8 cellular contexts compared by ENCODE assay signal in genomic region chr20:46308258-46309157, GRCh38. TPM values are rescaled to one million over a fixed set of nuclear protein-coding genes. Genes with fewer than 3 reads are reported as not detected.
DNase-seq lines count a peak whose midpoint lies in the region; ATAC-seq and TF ChIP-seq lines count a peak whose summit lies in the region.

TSS of gene CDH22 (minus strand) at chr20:46308498. CDS start at chr20:46251294, 57,204 bp downstream.

- POLR2A ChIA-PET in WTC11 (lab: Charles Lee), result no interaction called here

- ATAC-seq in WTC11 (peak; percentile 33), left lung (peak; percentile 57), HG03139 (IDR thresholded peaks at IDR 0.05; ENCODE audit: unreplicated experiment) (no peak), GM19324 (IDR thresholded peaks at IDR 0.05; ENCODE audit: low FRiP score, unreplicated experiment) (no peak)

- peaks cover 73 to 100% of the 10 kb centered on the region in 2 donors for H3K27me3 ChIP-seq in left lung

- H3K4me3 ChIP-seq in coronary artery (peak within 1 kb of the TSS; percentile 64), left lung (peak within 1 kb of the TSS in 1 of 2 donors; percentile 34)

- no peak within 1 kb of the TSS for H3K27ac ChIP-seq in coronary artery
- no peak within 1 kb of the TSS for H3K27ac ChIP-seq in left lung

- CTCF ChIA-PET in WTC11 (lab: Charles Lee), result interaction anchor here (0.7 to 3.6 kb wide), 6 partner anchors 11 to 190 kb away, joined by 3 to 34 read pairs (median 11); partner anchors contain the start of gene CD40

- H3K9me3 Mint-ChIP-seq in WTC11, result no peaks in the 10 kb centered on the region

- DNase-seq in NCI-H146 (lab: John Stamatoyannopoulos, UW) (peak; percentile 67), WTC11 (ENCODE audit: low spot score) (peak; percentile 66), coronary artery (ENCODE audit: low spot score) (no peak), left lung (peak in 1 of 2 donors; percentile 55)
- DNase-seq in stimulated activated CD8-positive, alpha-beta memory T cell treated with anti-CD3 and anti-CD28 coated beads, Interleukin-4, amount 100 ng/mL, for 48 hours, result peak; percentile 46

- H3K27me3 Mint-ChIP-seq in WTC11 (ENCODE audit: low read depth), result peaks cover 83% of the 10 kb centered on the region

- no peak within 1 kb of the TSS for H3K27ac Mint-ChIP-seq in WTC11

- no peaks in the 10 kb centered on the region for H3K9me3 ChIP-seq in left lung

- no peaks in the 10 kb centered on the region for H3K36me3 Mint-ChIP-seq in WTC11

- intact Hi-C loops in left lung (cut with DNase I), result no loop called here

- H3K4me1 ChIP-seq in left lung, result peaks cover 6 to 23% of the 10 kb centered on the region in 2 donors

- TF ChIP-seq CTCF in GM12873 (IDR thresholded peaks at IDR 0.05; ENCODE audit: insufficient read depth, low read depth, low read length, missing control alignments) (peak; percentile 41), WTC11 (IDR thresholded peaks at IDR 0.05) (peak; percentile 34; the same call in 1 of the 2 replicates), coronary artery (IDR thresholded peaks at IDR 0.05) (no peak), left lung (IDR thresholded peaks at IDR 0.05) (peak in 1 of 2 donors; percentile 50)

- H3K4me3 Mint-ChIP-seq in WTC11, result peak within 1 kb of the TSS; percentile 74

- H3K36me3 ChIP-seq in left lung, result no peaks in the 10 kb centered on the region

- H3K4me1 Mint-ChIP-seq in WTC11, result peaks cover 11% of the 10 kb centered on the region

TF ChIP-seq in WTC11, 78 proteins besides CTCF, POLR2A, EP300 and RAD21:
- TF ChIP-seq, protein P1, sequence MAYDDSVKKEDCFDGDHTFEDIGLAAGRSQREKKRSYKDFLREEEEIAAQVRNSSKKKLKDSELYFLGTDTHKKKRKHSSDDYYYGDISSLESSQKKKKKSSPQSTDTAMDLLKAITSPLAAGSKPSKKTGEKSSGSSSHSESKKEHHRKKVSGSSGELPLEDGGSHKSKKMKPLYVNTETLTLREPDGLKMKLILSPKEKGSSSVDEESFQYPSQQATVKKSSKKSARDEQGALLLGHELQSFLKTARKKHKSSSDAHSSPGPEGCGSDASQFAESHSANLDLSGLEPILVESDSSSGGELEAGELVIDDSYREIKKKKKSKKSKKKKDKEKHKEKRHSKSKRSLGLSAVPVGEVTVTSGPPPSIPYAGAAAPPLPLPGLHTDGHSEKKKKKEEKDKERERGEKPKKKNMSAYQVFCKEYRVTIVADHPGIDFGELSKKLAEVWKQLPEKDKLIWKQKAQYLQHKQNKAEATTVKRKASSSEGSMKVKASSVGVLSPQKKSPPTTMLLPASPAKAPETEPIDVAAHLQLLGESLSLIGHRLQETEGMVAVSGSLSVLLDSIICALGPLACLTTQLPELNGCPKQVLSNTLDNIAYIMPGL (CRISPR knock-in tag; IDR thresholded peaks at IDR 0.05), result no peak
- TF ChIP-seq ATF1 (CRISPR knock-in tag; IDR thresholded peaks at IDR 0.05) (no peak), ZNF423 (CRISPR knock-in tag; IDR thresholded peaks at IDR 0.05) (peak; percentile 75), ZBTB43 (CRISPR knock-in tag; IDR thresholded peaks at IDR 0.05) (peak; percentile 30; the same call in 1 of the 2 replicates)

RNA-seq across cellular contexts. Expression of gene CDH22, which starts in this region (rescaled TPM):
- total RNA-seq in WTC11 (2021) (0.13 to 0.16 TPM (median 0.16 TPM) in 3 replicates), left lung (under 1 TPM in 1 of 2 donors, not detected in 1; 0.26 TPM)

Comparison
In these comparisons a context has a peak if more than half of its experiments do, and no peak if none do; other contexts are left out.
1. Peak in DNase-seq and ATAC-seq in WTC11; RNA of the gene not detected or under 1 TPM.
2. Peak in ATAC-seq in left lung; RNA of the gene not detected or under 1 TPM.